ENCODE assay signal across 11 cellular contexts in genomic region chr10:852386-852785, GRCh38.
A peak's percentile ranks its signal among the peaks of the same experiment; 100 is the strongest.
DNase-seq lines count a peak whose midpoint lies in the region; ATAC-seq and TF ChIP-seq lines count a peak whose summit lies in the region.
"Had no signal": no experiment of that assay in that cellular context is flagged by ENCODE, and none has a peak within 500 bp of the region (broad histone marks: within the 10 kb centered on the region; RNA-seq: fewer than 3 reads in every experiment).

No MANE protein-coding gene starts in this region.

- no peak for DNase-seq in activated CD4-positive, alpha-beta T cell treated with anti-CD3 and anti-CD28 coated beads for 36 hours
- no peak for DNase-seq in activated CD4-positive, alpha-beta T cell treated with anti-CD3 and anti-CD28 coated beads, Interleukin-2, amount 50 U/mL, for 48 hours
- no peak for DNase-seq in cerebellar cortex (ENCODE audit: low spot score)
- no peak for DNase-seq in NCI-H446 treated with DMSO at 0.1 percent for 48 hours (lab: John Stamatoyannopoulos, UW)
- no peak for DNase-seq in islet precursor cell
- DNase-seq: activated T-cell treated with anti-CD3 and anti-CD28 coated beads, Interleukin-2, amount 50 U/mL, for 4 hours; NCI-H1417 had no signal

- H3K9me3 Mint-ChIP-seq in activated CD4-positive, alpha-beta T cell treated with anti-CD3 and anti-CD28 coated beads for 36 hours (ENCODE audit: low read depth): peaks cover 6% of the 10 kb centered on the region
- H3K9me3 Mint-ChIP-seq in IgD-negative memory B cell: peaks cover 0 to 4% (median 0%) of the 10 kb centered on the region in 3 donors

- peak; percentile 63 for ATAC-seq in activated CD4-positive, alpha-beta T cell treated with anti-CD3 and anti-CD28 coated beads for 36 hours
- peak; percentile 6 for ATAC-seq in HG02571 (IDR thresholded peaks at IDR 0.05; ENCODE audit: unreplicated experiment)
- ATAC-seq: A549; activated T-cell treated with anti-CD3 and anti-CD28 coated beads, Interleukin-2, amount 50 U/mL, for 4 hours had no signal

- H3K4me1 Mint-ChIP-seq in activated CD4-positive, alpha-beta T cell treated with anti-CD3 and anti-CD28 coated beads for 36 hours: peaks cover 48% of the 10 kb centered on the region
- H3K4me1 Mint-ChIP-seq in IgD-negative memory B cell: peaks cover 28 to 43% (median 40%) of the 10 kb centered on the region in 3 donors

- no peaks in the 10 kb centered on the region for H3K27me3 Mint-ChIP-seq in activated CD4-positive, alpha-beta T cell treated with anti-CD3 and anti-CD28 coated beads for 36 hours
- H3K27me3 Mint-ChIP-seq in IgD-negative memory B cell: no peaks in the 10 kb centered on the region

- TF ChIP-seq CTCF in neutrophil (IDR thresholded peaks at IDR 0.05): no peak

- no peak overlapping the region for H3K4me3 ChIP-seq in neutrophil (ENCODE audit: low read depth in 1 of 2, low read length in 1 of 2)
- H3K4me3 ChIP-seq: A549 had no signal

- H3K36me3 ChIP-seq in neutrophil: peaks cover 34% of the 10 kb centered on the region

- no peaks in the 10 kb centered on the region for H3K9me3 ChIP-seq in neutrophil

- peaks cover 67% of the 10 kb centered on the region for H3K36me3 Mint-ChIP-seq in activated CD4-positive, alpha-beta T cell treated with anti-CD3 and anti-CD28 coated beads for 36 hours (ENCODE audit: low read depth)
- H3K36me3 Mint-ChIP-seq in IgD-negative memory B cell: peaks cover 4% of the 10 kb centered on the region

- H3K27ac Mint-ChIP-seq in activated CD4-positive, alpha-beta T cell treated with anti-CD3 and anti-CD28 coated beads for 36 hours: peak overlapping the region; percentile 55
- peak overlapping the region; percentile 92 to 94 (median 93) for H3K27ac Mint-ChIP-seq in IgD-negative memory B cell

- no peak overlapping the region for H3K4me3 Mint-ChIP-seq in activated CD4-positive, alpha-beta T cell treated with anti-CD3 and anti-CD28 coated beads for 36 hours
- H3K4me3 Mint-ChIP-seq in IgD-negative memory B cell: peak overlapping the region; percentile 62 to 88 (median 63)
- H3K4me3 Mint-ChIP-seq: activated T-cell treated with anti-CD3 and anti-CD28 coated beads, Interleukin-2, amount 50 U/mL, for 4 hours had no signal

- POLR2A ChIA-PET in activated CD4-positive, alpha-beta T cell treated with anti-CD3 and anti-CD28 coated beads for 36 hours (lab: Charles Lee): no interaction called here

- CTCF ChIA-PET in activated CD4-positive, alpha-beta T cell treated with anti-CD3 and anti-CD28 coated beads for 36 hours (lab: Charles Lee): no interaction called here

- peaks cover 8 to 9% of the 10 kb centered on the region in 2 experiments for H3K4me1 ChIP-seq in neutrophil (ENCODE audit: control insufficient read depth in 1 of 2, insufficient read depth in 1 of 2, low read depth in 1 of 2, low read length in 1 of 2)
- H3K4me1 ChIP-seq: A549 had no signal

- H3K27me3 ChIP-seq in neutrophil: no peaks in the 10 kb centered on the region

- H3K27ac ChIP-seq in neutrophil: peak overlapping the region; percentile 61
- H3K27ac ChIP-seq: A549 had no signal

- intact Hi-C loops in activated CD4-positive, alpha-beta T cell treated with anti-CD3 and anti-CD28 coated beads for 36 hours (cut with DNase I, micrococcal nuclease): no loop called here
